Comparison of ENCODE assay signal across 10 cellular contexts in the genomic region with DNA sequence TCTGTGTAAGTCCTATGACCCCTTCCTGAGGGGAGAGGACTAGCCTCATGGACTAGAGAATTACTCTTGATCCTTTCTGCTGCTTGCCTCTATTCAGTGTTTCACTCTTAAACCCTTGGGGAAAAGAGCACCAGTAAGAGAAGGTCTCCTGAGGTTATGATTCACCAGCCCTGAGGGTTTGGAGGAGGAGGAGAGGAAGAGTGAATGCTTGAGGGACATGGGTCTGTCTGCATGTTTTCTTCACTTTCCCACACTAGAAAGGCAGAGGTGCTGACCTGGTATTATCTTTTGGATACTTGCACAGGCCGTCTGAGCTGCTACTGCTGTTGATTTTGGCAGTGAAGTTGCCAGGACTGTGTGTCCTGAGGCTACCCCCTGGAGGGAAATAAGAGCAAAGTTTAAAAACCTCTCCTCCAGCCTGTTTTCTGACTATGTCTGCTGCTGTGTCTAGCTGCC.
DNase-seq lines count a peak whose midpoint lies in the region; ATAC-seq and TF ChIP-seq lines count a peak whose summit lies in the region.
"Had no signal": no experiment of that assay in that cellular context is flagged by ENCODE, and none has a peak within 500 bp of the region (broad histone marks: within the 10 kb centered on the region; RNA-seq: fewer than 3 reads in every experiment).

No MANE protein-coding gene starts in this region.

- RAD21 ChIA-PET in HCT116 (lab: Charles Lee; ENCODE audit: low non-redundant PET in 1 of 2, low total read pairs in 2 of 2, uncharacterized antibody in 2 of 2, unreplicated experiment in 2 of 2): interaction anchor here (0.6 to 0.8 kb wide), 2 partner anchors 9 to 14 kb away, joined by 3 to 5 read pairs; no protein-coding TSS in a partner anchor

- H3K9me3 ChIP-seq in HCT116 (ENCODE audit: control insufficient read depth in 1 of 2, insufficient read depth in 1 of 2, low read depth in 1 of 2, low read length in 2 of 2) (no peaks in the 10 kb centered on the region), SK-N-SH (peaks cover 6% of the 10 kb centered on the region; the same call in 1 of the 2 replicates)

- H3K4me2 ChIP-seq in HCT116 (ENCODE audit: low read length): peak overlapping the region; percentile 42
- H3K4me2 ChIP-seq in SK-N-SH: peak overlapping the region; percentile 10; the same call in 1 of the 2 replicates

- CTCF ChIA-PET in HCT116 (lab: Charles Lee) (interaction anchor here (1.6 kb wide), 1 partner anchor 41 kb away, joined by 3 read pairs; no protein-coding TSS in a partner anchor), SK-N-SH (lab: Yijun Ruan, JAX) (no interaction called here)

- H3K27ac ChIP-seq in HCT116 (ENCODE audit: low read depth, low read length) (no peak overlapping the region), SK-N-SH (ENCODE audit: low read depth in 2 of 2, low read length in 1 of 2) (peak overlapping the region; percentile 29 to 59; a peak in 3 of 4 replicates)
- H3K27ac ChIP-seq: HL-60 had no signal

- H3K36me3 ChIP-seq in HCT116 (ENCODE audit: control insufficient read depth in 1 of 2, insufficient read depth in 2 of 2, low read length in 2 of 2) (no peaks in the 10 kb centered on the region), SK-N-SH (replicated peaks in 1 of 2; ENCODE audit: control insufficient read depth in 1 of 2, insufficient read depth in 2 of 2, low read length in 1 of 2) (peaks cover 7 to 44% of the 10 kb centered on the region in 2 experiments)

- TF ChIP-seq RAD21 in HCT116 (IDR thresholded peaks at IDR 0.05; ENCODE audit: low read depth) (no peak), SK-N-SH (IDR thresholded peaks at IDR 0.05; ENCODE audit: low read length) (no peak)

- WGBS in SK-N-SH (ENCODE audit: low lambda C conversion rate): 8% methylated on average over 1 of the region's 1 CpG

- H3K9ac ChIP-seq in HCT116 (ENCODE audit: low read length): no peak overlapping the region
- peak overlapping the region; percentile 5; the same call in 1 of the 2 replicates for H3K9ac ChIP-seq in SK-N-SH

- H3K79me2 ChIP-seq in HCT116 (ENCODE audit: insufficient read depth, low read length) (no peaks in the 10 kb centered on the region), SK-N-SH (ENCODE audit: insufficient read depth) (no peaks in the 10 kb centered on the region)

- no peak for TF ChIP-seq POLR2A in HCT116 (IDR thresholded peaks at IDR 0.05; ENCODE audit: borderline replicate concordance, extremely low read depth, insufficient read depth, insufficient read length)

- BruUV-seq in HCT116 (replicated peaks; lab: Mats Ljungman, UMichigan): no TSS peak

- DNase-seq in ACHN (peak; percentile 73), HCT116 (ENCODE audit: low read depth, low spot score) (peak; percentile 22), SK-N-SH (no peak), left ventricle myocardium superior (peak; percentile 53), hypothalamus (lab: John Stamatoyannopoulos, UW) (no peak), amygdala (lab: John Stamatoyannopoulos, UW) (no peak), germinal center (ENCODE audit: low spot score) (no peak)
- DNase-seq: head of caudate nucleus had no signal

- no peak overlapping the region for H2AFZ ChIP-seq in HCT116 (ENCODE audit: low read depth, low read length, poor library complexity, severe bottlenecking)
- H2AFZ ChIP-seq in SK-N-SH (ENCODE audit: low read depth): no peak overlapping the region

- no peaks in the 10 kb centered on the region for H4K20me1 ChIP-seq in HCT116 (ENCODE audit: insufficient read depth)
- H4K20me1 ChIP-seq in SK-N-SH (ENCODE audit: insufficient read depth): no peaks in the 10 kb centered on the region

- in situ Hi-C loops in ACHN (cut with HindIII; ENCODE audit: low pct_ligation_motif_present, low pct_unique_long_range_greater_than_20kb, low sequenced_read_pairs): no loop called here

- H3K4me1 ChIP-seq in HCT116 (ENCODE audit: control insufficient read depth in 1 of 2, insufficient read depth in 2 of 2, low read length in 2 of 2): peaks cover 8 to 15% of the 10 kb centered on the region in 2 experiments
- H3K4me1 ChIP-seq in SK-N-SH (ENCODE audit: control insufficient read depth in 1 of 2, insufficient read depth in 2 of 2, low read depth in 1 of 2, low read length in 1 of 2): no peaks in the 10 kb centered on the region

- H3K4me3 ChIP-seq in HCT116 (replicated peaks in 1 of 2; ENCODE audit: low read depth in 1 of 2, low read length in 2 of 2) (no peak overlapping the region), SK-N-SH (ENCODE audit: low read depth in 2 of 2, low read length in 1 of 2) (no peak overlapping the region)

- TF ChIP-seq CTCF in HCT116 (IDR thresholded peaks at IDR 0.05 in 2 of 3, conservative IDR thresholded peaks at IDR 0.05 in 1 of 3; ENCODE audit: borderline replicate concordance in 1 of 3, insufficient read depth in 1 of 3, low read depth in 2 of 3, low read length in 2 of 3) (no peak), SK-N-SH (IDR thresholded peaks at IDR 0.05) (no peak)

- no peak for TF ChIP-seq EP300 in SK-N-SH (IDR thresholded peaks at IDR 0.05; ENCODE audit: borderline replicate concordance in 1 of 2, low read depth in 1 of 2, low read length in 1 of 2)

- intact Hi-C loops in HCT116 (cut with micrococcal nuclease) (no loop called here), left ventricle myocardium superior (cut with micrococcal nuclease) (no loop called here)

- H3K27me3 ChIP-seq in HCT116 (ENCODE audit: insufficient read depth, low read length): no peaks in the 10 kb centered on the region
- no peaks in the 10 kb centered on the region for H3K27me3 ChIP-seq in SK-N-SH (ENCODE audit: insufficient read depth)

- ATAC-seq in HCT116 (peak; percentile 88), left ventricle myocardium superior (peak; percentile 99), HG03280 (IDR thresholded peaks at IDR 0.05; ENCODE audit: unreplicated experiment) (no peak)

- peaks cover 23% of the 10 kb centered on the region for H3F3A ChIP-seq in SK-N-SH (replicated peaks; ENCODE audit: insufficient read depth)

- no peaks in the 10 kb centered on the region for H3K9me2 ChIP-seq in HCT116 (ENCODE audit: insufficient read depth)
- H3K9me2 ChIP-seq in SK-N-SH: no peaks in the 10 kb centered on the region

- POLR2A ChIA-PET in HCT116 (lab: Charles Lee) (no interaction called here), SK-N-SH (lab: Yijun Ruan, JAX) (no interaction called here)

TF ChIP-seq in HCT116, 20 proteins besides CTCF, POLR2A, EP300 and RAD21:
- TF ChIP-seq POLR2AphosphoS5 (IDR thresholded peaks at IDR 0.05; ENCODE audit: low read depth, low read length) (no peak), ZNF274 (IDR thresholded peaks at IDR 0.05; ENCODE audit: low read depth, low read length) (no peak), TCF7L2 (IDR thresholded peaks at IDR 0.05; ENCODE audit: borderline replicate concordance, extremely low read depth, insufficient read depth, insufficient read length) (no peak), SRF (IDR thresholded peaks at IDR 0.05; ENCODE audit: low read depth) (no peak), EZH2 (IDR thresholded peaks at IDR 0.05) (no peak), YY1 (IDR thresholded peaks at IDR 0.05; ENCODE audit: extremely low read depth, insufficient replicate concordance, low read depth, low read length) (no peak), EGR1 (IDR thresholded peaks at IDR 0.05; ENCODE audit: low read depth) (no peak), FOSL1 (IDR thresholded peaks at IDR 0.05; ENCODE audit: low read depth) (no peak), CEBPB (IDR thresholded peaks at IDR 0.05; ENCODE audit: low read depth) (no peak)

TF ChIP-seq in SK-N-SH, 30 proteins besides CTCF, POLR2A, EP300 and RAD21:
- TF ChIP-seq RFX5 (IDR thresholded peaks at IDR 0.05; ENCODE audit: low read length) (no peak), FOSL2 (IDR thresholded peaks at IDR 0.05; ENCODE audit: borderline replicate concordance, low read depth) (peak; percentile 10; the same call in 1 of the 2 replicates)

Comparison
In these comparisons a context has a peak if more than half of its experiments do, and no peak if none do; other contexts are left out.
1. DNase-seq: peak in ACHN (single experiment), HCT116 (single experiment) and left ventricle myocardium superior (single experiment); none in SK-N-SH (single experiment), hypothalamus (0 of 51), amygdala (0 of 56) and germinal center (single experiment).